Comparison of ENCODE assay signal across 23 cellular contexts in genomic region chr13:95411641-95412040, GRCh38.
DNase-seq lines count a peak whose midpoint lies in the region; ATAC-seq and TF ChIP-seq lines count a peak whose summit lies in the region.
"Had no signal": no experiment of that assay in that cellular context is flagged by ENCODE, and none has a peak within 500 bp of the region (broad histone marks: within the 10 kb centered on the region; RNA-seq: fewer than 3 reads in every experiment).

No MANE protein-coding gene starts in this region.

- POLR2A ChIA-PET in PC-3 (lab: Charles Lee; ENCODE audit: unreplicated experiment) = no interaction called here

- no TSS peak for BruUV-seq in PC-3 (replicated peaks; lab: Mats Ljungman, UMichigan)

- H3K27me3 ChIP-seq in PC-3 (ENCODE audit: low read length) = no peaks in the 10 kb centered on the region
- H3K27me3 ChIP-seq: pancreas had no signal

- H3K36me3 ChIP-seq in PC-3 (ENCODE audit: low read depth, low read length) = no peaks in the 10 kb centered on the region
- H3K36me3 ChIP-seq: HAP-1, pancreas had no signal

- no peaks in the 10 kb centered on the region for H3F3A ChIP-seq in PC-3 (ENCODE audit: low read length, unreplicated experiment)

- H3K4me1 Mint-ChIP-seq in HFFc6 (ENCODE audit: low read depth) = no peaks in the 10 kb centered on the region
- no peaks in the 10 kb centered on the region for H3K4me1 Mint-ChIP-seq in stimulated activated effector memory CD8-positive, alpha-beta T cell treated with anti-CD3 and anti-CD28 coated beads, Interleukin-12 subunit alpha, Interleukin-12 subunit beta, amount 100 ng/mL, for 72 hours
- H3K4me1 Mint-ChIP-seq: activated CD4-positive, alpha-beta T cell treated with anti-CD3 and anti-CD28 coated beads, Interleukin-2, amount 10 ng/mL, durations not matched to agents 24 days and 14 days; activated naive CD8-positive, alpha-beta T cell treated with anti-CD3 and anti-CD28 coated beads, Interleukin-2, amount 10 ng/mL, durations not matched to agents 7 days and 5 days; memory B cell; naive thymus-derived CD4-positive, alpha-beta T cell had no signal

- H3K27ac Mint-ChIP-seq in HFFc6 = no peak overlapping the region
- no peak overlapping the region for H3K27ac Mint-ChIP-seq in stimulated activated effector memory CD8-positive, alpha-beta T cell treated with anti-CD3 and anti-CD28 coated beads, Interleukin-12 subunit alpha, Interleukin-12 subunit beta, amount 100 ng/mL, for 72 hours
- H3K27ac Mint-ChIP-seq: activated CD4-positive, alpha-beta T cell treated with anti-CD3 and anti-CD28 coated beads, Interleukin-2, amount 10 ng/mL, durations not matched to agents 24 days and 14 days; activated naive CD8-positive, alpha-beta T cell treated with anti-CD3 and anti-CD28 coated beads, Interleukin-2, amount 10 ng/mL, durations not matched to agents 7 days and 5 days; activated T-helper 2 cell treated with anti-CD3 and anti-CD28 coated beads, Interferon-gamma antibody, Interleukin-2, Interleukin-4, amounts not matched to agents 10 μg/mL and 5 μg/mL and 100 μg/mL, durations not matched to agents 14 hours and 24 hours and 36 hours; CD14-positive monocyte; memory B cell; naive thymus-derived CD4-positive, alpha-beta T cell had no signal

- no peaks in the 10 kb centered on the region for H3K4me1 ChIP-seq in PC-3 (ENCODE audit: insufficient read depth, low read length)
- H3K4me1 ChIP-seq: HAP-1, pancreas had no signal

- no peak overlapping the region for H3K27ac ChIP-seq in PC-3 (ENCODE audit: low read length)
- H3K27ac ChIP-seq: pancreas had no signal

- ATAC-seq in PC-3 (no peak), GM18502 (IDR thresholded peaks at IDR 0.05; ENCODE audit: poor library complexity, unreplicated experiment) (no peak)
- ATAC-seq in stimulated activated effector memory CD8-positive, alpha-beta T cell treated with anti-CD3 and anti-CD28 coated beads, Interleukin-12 subunit alpha, Interleukin-12 subunit beta, amount 100 ng/mL, for 72 hours = no peak
- ATAC-seq: naive thymus-derived CD4-positive, alpha-beta T cell; pancreas; sciatic nerve had no signal

- no peak overlapping the region for H3K9ac ChIP-seq in PC-3 (ENCODE audit: low read length)

- TF ChIP-seq CTCF in HFFc6 (IDR thresholded peaks at IDR 0.05) (no peak), fibroblast of pulmonary artery (IDR thresholded peaks at IDR 0.05; ENCODE audit: low read length, missing control alignments) (no peak), PC-3 (conservative IDR thresholded peaks at IDR 0.05; ENCODE audit: low read depth, low read length) (no peak)

- H3K4me2 ChIP-seq in PC-3 (ENCODE audit: low read length) = no peak overlapping the region

- H3K9me2 ChIP-seq in PC-3 (replicated peaks; ENCODE audit: low read length) = no peaks in the 10 kb centered on the region

- intact Hi-C loops in PC-3 (cut with micrococcal nuclease) = no loop called here

- no peak overlapping the region for H3K4me3 Mint-ChIP-seq in HFFc6
- H3K4me3 Mint-ChIP-seq in stimulated activated effector memory CD8-positive, alpha-beta T cell treated with anti-CD3 and anti-CD28 coated beads, Interleukin-12 subunit alpha, Interleukin-12 subunit beta, amount 100 ng/mL, for 72 hours = no peak overlapping the region
- H3K4me3 Mint-ChIP-seq: activated CD4-positive, alpha-beta T cell treated with anti-CD3 and anti-CD28 coated beads, Interleukin-2, amount 10 ng/mL, durations not matched to agents 24 days and 14 days; activated naive CD8-positive, alpha-beta T cell treated with anti-CD3 and anti-CD28 coated beads, Interleukin-2, amount 10 ng/mL, durations not matched to agents 7 days and 5 days; CD14-positive monocyte; memory B cell; naive thymus-derived CD4-positive, alpha-beta T cell had no signal

- CTCF ChIA-PET in PC-3 (lab: Charles Lee) = no interaction called here

- H2AFZ ChIP-seq in PC-3 (ENCODE audit: low read length) = no peak overlapping the region

- no peak overlapping the region for H3K4me3 ChIP-seq in fibroblast of pulmonary artery (replicated peaks; ENCODE audit: low read depth, low read length)
- no peak overlapping the region for H3K4me3 ChIP-seq in PC-3 (ENCODE audit: low read length)
- H3K4me3 ChIP-seq: HAP-1, pancreas had no signal

- no peaks in the 10 kb centered on the region for H4K20me1 ChIP-seq in PC-3 (ENCODE audit: low read length)

- DNase-seq in A172 (ENCODE audit: low spot score) = peak; percentile 11
- DNase-seq in HFFc6 = peak; percentile 0
- peak; percentile 87 for DNase-seq in amniotic epithelial cell (ENCODE audit: low read depth)
- DNase-seq in fibroblast of pulmonary artery (ENCODE audit: low read depth) = peak; percentile 3
- no peak for DNase-seq in PC-3
- DNase-seq in central memory CD4-positive, alpha-beta T cell = no peak
- DNase-seq in stimulated activated effector memory CD8-positive, alpha-beta T cell treated with anti-CD3 and anti-CD28 coated beads, Interleukin-12 subunit alpha, Interleukin-12 subunit beta, amount 100 ng/mL, for 72 hours (ENCODE audit: low spot score in 2 of 2) = no peak
- DNase-seq: activated CD4-positive, alpha-beta T cell treated with anti-CD3 and anti-CD28 coated beads, Interleukin-2, amount 10 ng/mL, durations not matched to agents 24 days and 14 days; activated naive CD8-positive, alpha-beta T cell treated with anti-CD3 and anti-CD28 coated beads, Interleukin-2, amount 10 ng/mL, durations not matched to agents 7 days and 5 days; dermis blood vessel endothelial cell; Karpas-422; naive thymus-derived CD4-positive, alpha-beta T cell; NCI-H2081; NCI-H510A; pancreas; SIG-M5; T-helper 1 cell had no signal

- H3K79me2 ChIP-seq in PC-3 (ENCODE audit: low read length) = no peaks in the 10 kb centered on the region

- peaks cover 4% of the 10 kb centered on the region for H3K27me3 Mint-ChIP-seq in HFFc6 (ENCODE audit: insufficient read depth)
- H3K27me3 Mint-ChIP-seq: activated CD4-positive, alpha-beta T cell treated with anti-CD3 and anti-CD28 coated beads, Interleukin-2, amount 10 ng/mL, durations not matched to agents 24 days and 14 days; activated naive CD8-positive, alpha-beta T cell treated with anti-CD3 and anti-CD28 coated beads, Interleukin-2, amount 10 ng/mL, durations not matched to agents 7 days and 5 days had no signal

- H3K9me3 ChIP-seq in PC-3 (ENCODE audit: low read length) = no peaks in the 10 kb centered on the region
- H3K9me3 ChIP-seq: HAP-1, pancreas had no signal

- no peaks in the 10 kb centered on the region for H3K36me3 Mint-ChIP-seq in HFFc6 (ENCODE audit: low read depth)
- H3K36me3 Mint-ChIP-seq in stimulated activated effector memory CD8-positive, alpha-beta T cell treated with anti-CD3 and anti-CD28 coated beads, Interleukin-12 subunit alpha, Interleukin-12 subunit beta, amount 100 ng/mL, for 72 hours = no peaks in the 10 kb centered on the region
- H3K36me3 Mint-ChIP-seq: activated naive CD8-positive, alpha-beta T cell treated with anti-CD3 and anti-CD28 coated beads, Interleukin-2, amount 10 ng/mL, durations not matched to agents 7 days and 5 days; CD14-positive monocyte; memory B cell had no signal

- H3K9me3 Mint-ChIP-seq in HFFc6 = no peaks in the 10 kb centered on the region
- H3K9me3 Mint-ChIP-seq in stimulated activated effector memory CD8-positive, alpha-beta T cell treated with anti-CD3 and anti-CD28 coated beads, Interleukin-12 subunit alpha, Interleukin-12 subunit beta, amount 100 ng/mL, for 72 hours = no peaks in the 10 kb centered on the region
- H3K9me3 Mint-ChIP-seq: activated CD4-positive, alpha-beta T cell treated with anti-CD3 and anti-CD28 coated beads, Interleukin-2, amount 10 ng/mL, durations not matched to agents 24 days and 14 days; activated naive CD8-positive, alpha-beta T cell treated with anti-CD3 and anti-CD28 coated beads, Interleukin-2, amount 10 ng/mL, durations not matched to agents 7 days and 5 days; activated T-helper 2 cell treated with anti-CD3 and anti-CD28 coated beads, Interferon-gamma antibody, Interleukin-2, Interleukin-4, amounts not matched to agents 10 μg/mL and 5 μg/mL and 100 μg/mL, durations not matched to agents 14 hours and 24 hours and 36 hours; memory B cell had no signal

Comparison
In these comparisons a context has a peak if more than half of its experiments do, and no peak if none do; other contexts are left out.
1. DNase-seq: peak in A172 (single experiment), HFFc6 (single experiment), amniotic epithelial cell (single experiment) and fibroblast of pulmonary artery (single experiment); none in PC-3 (single experiment), central memory CD4-positive, alpha-beta T cell (single experiment) and stimulated activated effector memory CD8-positive, alpha-beta T cell treated with anti-CD3 and anti-CD28 coated beads, Interleukin-12 subunit alpha, Interleukin-12 subunit beta, amount 100 ng/mL, for 72 hours (0 of 2).